Comparison of ENCODE assay signal across 1 cellular context in genomic region chr20:63642518-63643247, GRCh38.
TF ChIP-seq lines count a peak whose summit lies in the region.

No MANE protein-coding gene starts in this region.

TF ChIP-seq in HepG2, 621 proteins besides CTCF, POLR2A, EP300 and RAD21 (continued from another document and continues in another):
- no peak for TF ChIP-seq HNF1A (IDR thresholded peaks at IDR 0.05; ENCODE audit: low read depth)
- no peak for TF ChIP-seq HNF1A (CRISPR knock-in tag; IDR thresholded peaks at IDR 0.05; ENCODE audit: borderline replicate concordance)
- TF ChIP-seq GTF2F1 (IDR thresholded peaks at IDR 0.05; ENCODE audit: low read length) = no peak
- peak; percentile 5; the same call in 1 of the 2 replicates for TF ChIP-seq RXRA (CRISPR knock-in tag; IDR thresholded peaks at IDR 0.05)
- TF ChIP-seq ZNF564 (CRISPR knock-in tag; IDR thresholded peaks at IDR 0.05) = no peak
- TF ChIP-seq SNAPC4 (CRISPR knock-in tag; IDR thresholded peaks at IDR 0.05) = no peak
- TF ChIP-seq HOXD1 (CRISPR knock-in tag; IDR thresholded peaks at IDR 0.05) = no peak
- no peak for TF ChIP-seq SP140L (CRISPR knock-in tag; IDR thresholded peaks at IDR 0.05; ENCODE audit: borderline replicate concordance)
- no peak for TF ChIP-seq HDAC2 (CRISPR knock-in tag; IDR thresholded peaks at IDR 0.05)
- TF ChIP-seq CSRNP1 (CRISPR knock-in tag; IDR thresholded peaks at IDR 0.05) = no peak
- no peak for TF ChIP-seq ARID2 (CRISPR knock-in tag; IDR thresholded peaks at IDR 0.05; ENCODE audit: borderline replicate concordance)
- no peak for TF ChIP-seq ATF3 (CRISPR knock-in tag; IDR thresholded peaks at IDR 0.05)
- TF ChIP-seq ZBTB20 (CRISPR knock-in tag; IDR thresholded peaks at IDR 0.05; ENCODE audit: borderline replicate concordance, low read depth) = no peak
- no peak for TF ChIP-seq REXO4 (CRISPR knock-in tag; IDR thresholded peaks at IDR 0.05; ENCODE audit: borderline replicate concordance)
- TF ChIP-seq POLR2AphosphoS5 (IDR thresholded peaks at IDR 0.05; ENCODE audit: low read depth, low read length) = no peak
- no peak for TF ChIP-seq ARID4A (CRISPR knock-in tag; IDR thresholded peaks at IDR 0.05; ENCODE audit: borderline replicate concordance)
- no peak for TF ChIP-seq BORCS8-MEF2B (CRISPR knock-in tag; IDR thresholded peaks at IDR 0.05)
- no peak for TF ChIP-seq HMG20A (CRISPR knock-in tag; IDR thresholded peaks at IDR 0.05; ENCODE audit: borderline replicate concordance)
- no peak for TF ChIP-seq PBX3 (CRISPR knock-in tag; IDR thresholded peaks at IDR 0.05; ENCODE audit: borderline replicate concordance)
- no peak for TF ChIP-seq TEAD3 (CRISPR knock-in tag; optimal IDR thresholded peaks at IDR 0.05; ENCODE audit: borderline replicate concordance)
- no peak for TF ChIP-seq ZNF761 (CRISPR knock-in tag; conservative IDR thresholded peaks at IDR 0.05)
- TF ChIP-seq ZNF790 (CRISPR knock-in tag; IDR thresholded peaks at IDR 0.05; ENCODE audit: borderline replicate concordance) = no peak; the same call in 1 of the 2 replicates
- no peak for TF ChIP-seq NONO (IDR thresholded peaks at IDR 0.05)
- TF ChIP-seq NONO (CRISPR knock-in tag; conservative IDR thresholded peaks at IDR 0.05) = no peak
- TF ChIP-seq ZNF367 (CRISPR knock-in tag; IDR thresholded peaks at IDR 0.05; ENCODE audit: borderline replicate concordance) = no peak
- TF ChIP-seq E2F5 (CRISPR knock-in tag; conservative IDR thresholded peaks at IDR 0.05) = no peak
- TF ChIP-seq WIZ (CRISPR knock-in tag; IDR thresholded peaks at IDR 0.05) = 0 out of 2 replicates have a peak, but pooled peaks have one; percentile 16
- no peak for TF ChIP-seq ZNF737 (CRISPR knock-in tag; IDR thresholded peaks at IDR 0.05; ENCODE audit: borderline replicate concordance)
- TF ChIP-seq FOXP4 (CRISPR knock-in tag; IDR thresholded peaks at IDR 0.05) = no peak
- TF ChIP-seq ZNF382 (CRISPR knock-in tag; IDR thresholded peaks at IDR 0.05; ENCODE audit: borderline replicate concordance) = no peak
- TF ChIP-seq ZNF572 (CRISPR knock-in tag; IDR thresholded peaks at IDR 0.05) = no peak
- TF ChIP-seq KLF9 (CRISPR knock-in tag; IDR thresholded peaks at IDR 0.05; ENCODE audit: low read depth) = no peak
- no peak for TF ChIP-seq TOE1 (CRISPR knock-in tag; IDR thresholded peaks at IDR 0.05)
- no peak for TF ChIP-seq ZSCAN5A (CRISPR knock-in tag; IDR thresholded peaks at IDR 0.05; ENCODE audit: borderline replicate concordance)
- no peak for TF ChIP-seq ZBTB46 (CRISPR knock-in tag; IDR thresholded peaks at IDR 0.05; ENCODE audit: borderline replicate concordance)
